ENCODE assay signal across 9 cellular contexts in genomic region chr12:79547044-79547734, GRCh38.
DNase-seq lines count a peak whose midpoint lies in the region; ATAC-seq and TF ChIP-seq lines count a peak whose summit lies in the region.
"Had no signal": no experiment of that assay in that cellular context is flagged by ENCODE, and none has a peak within 500 bp of the region (broad histone marks: within the 10 kb centered on the region; RNA-seq: fewer than 3 reads in every experiment).

No MANE protein-coding gene starts in this region.

- H3K27me3 Mint-ChIP-seq in Calu3 (ENCODE audit: unreplicated experiment) (no peaks in the 10 kb centered on the region), endodermal cell (ENCODE audit: insufficient read depth) (no peaks in the 10 kb centered on the region), nephron (ENCODE audit: low read depth) (no peaks in the 10 kb centered on the region)

- BruUV-seq in Calu3 (replicated peaks; lab: Mats Ljungman, UMichigan) = no TSS peak

- H3K4me1 Mint-ChIP-seq in Calu3 (ENCODE audit: low read depth, unreplicated experiment) (peaks cover 96% of the 10 kb centered on the region), endodermal cell (peaks cover 60% of the 10 kb centered on the region), nephron (peaks cover 6% of the 10 kb centered on the region)

- 7 to 19% methylated on average over 2 to 5 of the region's 5 CpGs for WGBS in endodermal cell (ENCODE audit: insufficient coverage in 1 of 2, insufficient read length in 1 of 2), 2 experiments

- H3K4me1 ChIP-seq in endodermal cell (ENCODE audit: control insufficient read depth, insufficient read depth, low read length) = peaks cover 26% of the 10 kb centered on the region

- H3K9me3 Mint-ChIP-seq in Calu3 (ENCODE audit: low read depth, unreplicated experiment) (peaks cover 12% of the 10 kb centered on the region), endodermal cell (no peaks in the 10 kb centered on the region), nephron (peaks cover 3% of the 10 kb centered on the region)

- peak overlapping the region; percentile 64 for H3K4me3 ChIP-seq in endodermal cell (ENCODE audit: low read length)
- H3K4me3 ChIP-seq: heart right ventricle had no signal

- no peaks in the 10 kb centered on the region for H3K27me3 ChIP-seq in endodermal cell (ENCODE audit: control insufficient read depth, insufficient read depth, low read length, poor library complexity, severe bottlenecking)
- H3K27me3 ChIP-seq: heart right ventricle had no signal

- H3K27ac Mint-ChIP-seq in Calu3 (ENCODE audit: unreplicated experiment) = peak overlapping the region; percentile 83
- peak overlapping the region; percentile 97 for H3K27ac Mint-ChIP-seq in endodermal cell
- peak overlapping the region; percentile 80 to 82 (median 80) for H3K27ac Mint-ChIP-seq in nephron

- intact Hi-C loops in Calu3 (cut with micrococcal nuclease; ENCODE audit: unreplicated experiment) = loop anchor here (1.0 to 2.0 kb wide), 4 partner anchors 123 to 192 kb away; no protein-coding TSS in a partner anchor

- ATAC-seq in HG03378 (IDR thresholded peaks at IDR 0.05; ENCODE audit: unreplicated experiment) (no peak), HG03565 (IDR thresholded peaks at IDR 0.05; ENCODE audit: unreplicated experiment) (no peak)

- TF ChIP-seq EP300 in Ishikawa (IDR thresholded peaks at IDR 0.05; ENCODE audit: borderline replicate concordance) = peak; percentile 98

- TF ChIP-seq RAD21 in Ishikawa (IDR thresholded peaks at IDR 0.05; ENCODE audit: low read depth) = peak; percentile 20; the same call in 1 of the 2 replicates

- TF ChIP-seq CTCF in Calu3 (IDR thresholded peaks at IDR 0.05; ENCODE audit: unreplicated experiment) (no peak), endodermal cell (conservative IDR thresholded peaks at IDR 0.05) (no peak), nephron (IDR thresholded peaks at IDR 0.05; ENCODE audit: unreplicated experiment in 3 of 3) (no peak)

- H3K9ac ChIP-seq in endodermal cell (ENCODE audit: extremely low read depth, low read length, poor library complexity, severe bottlenecking) = peak overlapping the region; percentile 85

- H3K36me3 Mint-ChIP-seq in Calu3 (ENCODE audit: insufficient read depth, unreplicated experiment) (peaks cover 50% of the 10 kb centered on the region), endodermal cell (ENCODE audit: low read depth) (peaks cover 7% of the 10 kb centered on the region), nephron (ENCODE audit: low read depth) (peaks cover 13% of the 10 kb centered on the region)

- H3K27ac ChIP-seq in endodermal cell (ENCODE audit: low read depth, low read length) = peak overlapping the region; percentile 81

- H3K9me3 ChIP-seq in endodermal cell (ENCODE audit: control insufficient read depth, low read length) = no peaks in the 10 kb centered on the region
- H3K9me3 ChIP-seq: heart right ventricle had no signal

- CTCF ChIA-PET in Calu3 (lab: Charles Lee) = interaction anchor here (0.6 to 1.5 kb wide), 12 partner anchors 12 to 1103 kb away, joined by 3 to 19 read pairs (median 4); no protein-coding TSS in a partner anchor

- peak; percentile 91 for DNase-seq in Calu3
- DNase-seq in endodermal cell = peak; percentile 94
- no peak for DNase-seq in NAMALWA (ENCODE audit: low spot score)
- DNase-seq in NCI-H2171 treated with DMSO at 0.1 percent for 48 hours (lab: John Stamatoyannopoulos, UW) = no peak

- H3K4me3 Mint-ChIP-seq in Calu3 (ENCODE audit: low read depth, unreplicated experiment) = no peak overlapping the region
- H3K4me3 Mint-ChIP-seq in endodermal cell = peak overlapping the region; percentile 12
- H3K4me3 Mint-ChIP-seq in nephron = no peak overlapping the region

- no peaks in the 10 kb centered on the region for H3K36me3 ChIP-seq in endodermal cell (ENCODE audit: control insufficient read depth, insufficient read depth, low read length)
- H3K36me3 ChIP-seq: heart right ventricle had no signal

TF ChIP-seq in Ishikawa, 13 proteins besides CTCF, POLR2A, EP300 and RAD21:
- no peak for TF ChIP-seq CREB1 (IDR thresholded peaks at IDR 0.05; ENCODE audit: low read depth)
- TF ChIP-seq CEBPB (IDR thresholded peaks at IDR 0.05) = peak; percentile 75
- no peak for TF ChIP-seq ZBTB7A (IDR thresholded peaks at IDR 0.05; ENCODE audit: low read depth)
- peak; percentile 95 for TF ChIP-seq FOXM1 (IDR thresholded peaks at IDR 0.05; ENCODE audit: borderline replicate concordance, low read depth)
- TF ChIP-seq EGR1 (IDR thresholded peaks at IDR 0.05) = 0 out of 2 replicates have a peak, but pooled peaks have one; percentile 22
- TF ChIP-seq TCF12 (IDR thresholded peaks at IDR 0.05; ENCODE audit: low read depth) = peak; percentile 97
- TF ChIP-seq YY1 (IDR thresholded peaks at IDR 0.05; ENCODE audit: low read depth) = no peak
- TF ChIP-seq TAF1 (IDR thresholded peaks at IDR 0.05; ENCODE audit: low read depth) = no peak
- no peak for TF ChIP-seq REST (IDR thresholded peaks at IDR 0.05; ENCODE audit: low read depth)
- TF ChIP-seq USF1 (IDR thresholded peaks at IDR 0.05) = peak; percentile 60
- TF ChIP-seq NFIC (IDR thresholded peaks at IDR 0.05) = peak; percentile 87
- peak; percentile 92 for TF ChIP-seq MAX (IDR thresholded peaks at IDR 0.05)
- TF ChIP-seq TEAD4 (IDR thresholded peaks at IDR 0.05) = peak; percentile 99

Comparison
In these comparisons a context has a peak if more than half of its experiments do, and no peak if none do; other contexts are left out.
1. DNase-seq: peak in Calu3 (single experiment) and endodermal cell (single experiment); none in NAMALWA (single experiment) and NCI-H2171 treated with DMSO at 0.1 percent for 48 hours (single experiment).
2. Peak in every context shown above with its lines, with median percentiles within 50 percentile points of each other: H3K27ac Mint-ChIP-seq.